In the genomic region with DNA sequence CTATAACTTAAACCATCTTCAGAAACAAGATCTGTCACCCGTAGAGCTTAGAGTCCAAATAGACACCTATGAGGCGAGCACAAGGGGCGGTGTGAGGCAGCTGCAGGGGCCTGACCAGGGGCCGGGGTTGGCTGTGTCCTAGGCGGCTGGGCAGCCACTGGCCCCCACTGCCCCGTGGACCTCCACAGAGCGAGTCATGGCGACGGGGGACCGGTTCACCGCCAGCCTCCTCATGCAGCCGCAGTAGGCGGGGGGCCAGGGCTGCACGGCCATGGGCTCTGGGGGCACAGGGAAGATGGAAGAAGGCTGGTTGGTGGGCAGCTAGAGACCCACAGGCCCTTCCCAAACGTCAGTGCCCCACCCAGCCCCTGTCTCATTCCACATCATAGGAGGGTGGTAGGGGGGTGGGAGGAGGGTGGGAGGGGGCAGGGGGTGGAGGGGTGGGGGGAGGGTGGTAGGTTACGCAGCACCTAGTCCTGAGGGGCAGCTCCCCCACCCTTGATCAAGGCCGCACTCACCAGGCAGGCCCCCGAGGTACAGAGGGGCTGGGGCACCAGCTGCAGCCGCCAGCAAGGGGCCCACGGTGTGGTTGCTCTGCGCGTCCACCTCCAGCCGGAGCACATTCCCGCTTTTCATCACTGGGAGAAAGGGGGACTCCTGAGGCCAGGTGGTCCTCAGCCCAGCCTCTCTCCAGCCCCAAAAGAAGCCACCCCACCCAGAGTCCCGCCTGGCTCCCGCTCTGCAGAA, we compare ENCODE assay signal across 1 cellular context.
TF ChIP-seq lines count a peak whose summit lies in the region.

No MANE protein-coding gene starts in this region.

TF ChIP-seq in IMR-90, 13 proteins besides CTCF, POLR2A, EP300 and RAD21:
- TF ChIP-seq MAFK (IDR thresholded peaks at IDR 0.05; ENCODE audit: low read depth, low read length) (no peak), BHLHE40 (IDR thresholded peaks at IDR 0.05; ENCODE audit: low read depth, low read length) (no peak), USF2 (IDR thresholded peaks at IDR 0.05; ENCODE audit: low read depth, low read length) (no peak), CEBPB (IDR thresholded peaks at IDR 0.05; ENCODE audit: low read depth, low read length) (no peak), FOS (IDR thresholded peaks at IDR 0.05; ENCODE audit: low read depth, low read length) (no peak), RCOR1 (IDR thresholded peaks at IDR 0.05; ENCODE audit: insufficient replicate concordance, low read length) (no peak), ELK1 (IDR thresholded peaks at IDR 0.05; ENCODE audit: borderline replicate concordance, low read depth, low read length) (no peak)
TF ChIP-seq in IMR-90: peak in this region for 0.
